In genomic region chr7:116525298-116525912, GRCh38 we compare ENCODE assay signal across 8 cellular contexts. TPM values are rescaled to one million over a fixed set of nuclear protein-coding genes. Genes with fewer than 3 reads are reported as not detected.
DNase-seq lines count a peak whose midpoint lies in the region; ATAC-seq and TF ChIP-seq lines count a peak whose summit lies in the region.

No MANE protein-coding gene starts in this region.

- H3K4me2 ChIP-seq in BLaER1 treated with 17β-estradiol and CSF1 and Interleukin-3, amounts not matched to agents 10 nM and 100 nM: peak overlapping the region; percentile 87 to 98 (median 97)

- H3K4me3 ChIP-seq in BLaER1 treated with 17β-estradiol and CSF1 and Interleukin-3, amounts not matched to agents 10 nM and 100 nM: peak overlapping the region; percentile 54 to 76 (median 64)
- peak overlapping the region; percentile 68 for H3K4me3 ChIP-seq in retinal pigment epithelial cell (ENCODE audit: low read length)

- H3K4me1 ChIP-seq in BLaER1 treated with 17β-estradiol and CSF1 and Interleukin-3, amounts not matched to agents 10 nM and 100 nM: peaks cover 20 to 26% (median 21%) of the 10 kb centered on the region in 10 experiments; a peak in 19 of 20 replicates

- DNase-seq in NCI-H526 (lab: John Stamatoyannopoulos, UW) (peak; percentile 17 to 66), left ventricle myocardium superior (peak; percentile 76), retinal pigment epithelial cell (ENCODE audit: low read depth) (no peak), amygdala (lab: John Stamatoyannopoulos, UW) (no peak)
- DNase-seq in activated naive CD8-positive, alpha-beta T cell treated with anti-CD3 and anti-CD28 coated beads for 36 hours: peak; percentile 56

- intact Hi-C loops in left ventricle myocardium superior (cut with micrococcal nuclease): loop anchor here (10.0 kb wide), 1 partner anchor 261 kb away; no protein-coding TSS in a partner anchor

- peaks cover 46 to 66% (median 58%) of the 10 kb centered on the region in 11 experiments for H3K27me3 ChIP-seq in BLaER1 treated with 17β-estradiol and CSF1 and Interleukin-3, amounts not matched to agents 10 nM and 100 nM

- TF ChIP-seq CTCF in retinal pigment epithelial cell (conservative IDR thresholded peaks at IDR 0.05; ENCODE audit: low read depth, low read length): peak; percentile 11

- no peak overlapping the region for H3K27ac Mint-ChIP-seq in activated naive CD8-positive, alpha-beta T cell treated with anti-CD3 and anti-CD28 coated beads for 36 hours

- peaks cover 28% of the 10 kb centered on the region for H3K4me1 Mint-ChIP-seq in activated naive CD8-positive, alpha-beta T cell treated with anti-CD3 and anti-CD28 coated beads for 36 hours

- peaks cover 84% of the 10 kb centered on the region for H3K27me3 Mint-ChIP-seq in activated naive CD8-positive, alpha-beta T cell treated with anti-CD3 and anti-CD28 coated beads for 36 hours

- no peak overlapping the region for H3K27ac ChIP-seq in BLaER1 treated with 17β-estradiol and CSF1 and Interleukin-3, amounts not matched to agents 10 nM and 100 nM

- peaks cover 0 to 13% (median 0%) of the 10 kb centered on the region in 11 experiments; a peak in 6 of 22 replicates for H4K20me1 ChIP-seq in BLaER1 treated with 17β-estradiol and CSF1 and Interleukin-3, amounts not matched to agents 10 nM and 100 nM

- peak overlapping the region; percentile 85 for H3K4me3 Mint-ChIP-seq in activated naive CD8-positive, alpha-beta T cell treated with anti-CD3 and anti-CD28 coated beads for 36 hours

- H3K36me3 ChIP-seq in BLaER1 treated with 17β-estradiol and CSF1 and Interleukin-3, amounts not matched to agents 10 nM and 100 nM: no peaks in the 10 kb centered on the region

- no peaks in the 10 kb centered on the region for H3K9me3 Mint-ChIP-seq in activated naive CD8-positive, alpha-beta T cell treated with anti-CD3 and anti-CD28 coated beads for 36 hours

- peak overlapping the region in 9 of 11 experiments; percentile 45 to 68 (median 56); a peak in 13 of 22 replicates for H3K9ac ChIP-seq in BLaER1 treated with 17β-estradiol and CSF1 and Interleukin-3, amounts not matched to agents 10 nM and 100 nM

- H3K9me3 ChIP-seq in BLaER1 treated with 17β-estradiol and CSF1 and Interleukin-3, amounts not matched to agents 10 nM and 100 nM (replicated peaks in 1 of 11): no peaks in the 10 kb centered on the region; a peak in 1 of 22 replicates

- ATAC-seq in GM21619 (IDR thresholded peaks at IDR 0.05; ENCODE audit: unreplicated experiment) (peak; percentile 37), left ventricle myocardium superior (peak; percentile 50), HG03378 (IDR thresholded peaks at IDR 0.05; ENCODE audit: unreplicated experiment) (no peak)

- H3K36me3 Mint-ChIP-seq in activated naive CD8-positive, alpha-beta T cell treated with anti-CD3 and anti-CD28 coated beads for 36 hours: no peaks in the 10 kb centered on the region

RNA-seq across cellular contexts. Expression of gene CAV1, which starts 0.6 kb away (rescaled TPM):
- total RNA-seq in activated naive CD8-positive, alpha-beta T cell treated with anti-CD3 and anti-CD28 coated beads for 36 hours: 1 to 10 TPM; 1.4 to 1.5 TPM
- 362 TPM for total RNA-seq in left ventricle myocardium superior

RNA-seq across cellular contexts. Expression of gene CAV2, which starts 25.9 kb away (rescaled TPM):
- not detected for total RNA-seq in activated naive CD8-positive, alpha-beta T cell treated with anti-CD3 and anti-CD28 coated beads for 36 hours
- 204 TPM for total RNA-seq in left ventricle myocardium superior

Comparison
In these comparisons a context has a peak if more than half of its experiments do, and no peak if none do; other contexts are left out.
1. DNase-seq: peak in NCI-H526 (2 of 2), activated naive CD8-positive, alpha-beta T cell treated with anti-CD3 and anti-CD28 coated beads for 36 hours (single experiment) and left ventricle myocardium superior (single experiment); none in retinal pigment epithelial cell (single experiment) and amygdala (0 of 56).
2. RNA of gene CAV1, which starts 0.6 kb away (total RNA-seq): 362 TPM in left ventricle myocardium superior (single experiment); 1.4 to 1.5 TPM in activated naive CD8-positive, alpha-beta T cell treated with anti-CD3 and anti-CD28 coated beads for 36 hours; every median in the first group is over 100 times any median in the second.
3. RNA of gene CAV2, which starts 25.9 kb away (total RNA-seq): 204 TPM in left ventricle myocardium superior (single experiment); not detected in activated naive CD8-positive, alpha-beta T cell treated with anti-CD3 and anti-CD28 coated beads for 36 hours; every median in the first group is over 100 times any median in the second.